Comparison of ENCODE assay signal across 19 cellular contexts in the genomic region with DNA sequence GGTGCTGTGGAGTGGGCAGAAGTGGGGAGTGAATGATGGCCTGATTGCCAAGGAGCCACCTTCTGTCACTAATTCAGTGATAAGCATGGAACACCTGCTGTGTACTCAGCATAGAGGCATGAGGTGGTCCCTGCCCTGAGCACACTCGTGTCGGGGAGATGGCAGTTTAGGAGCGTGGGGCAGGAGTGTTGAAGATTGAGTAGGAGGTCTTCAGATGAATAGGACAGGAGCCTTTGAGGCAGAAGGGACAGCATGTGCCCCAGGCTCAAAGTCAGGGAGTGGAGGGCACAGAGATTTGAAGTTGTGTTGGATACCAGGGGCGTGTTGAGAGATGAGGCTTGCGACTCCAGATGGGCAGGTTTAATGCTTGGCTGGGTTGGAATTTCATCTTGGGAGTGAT. TPM values are rescaled to one million over a fixed set of nuclear protein-coding genes. Genes with fewer than 3 reads are reported as not detected.
DNase-seq lines count a peak whose midpoint lies in the region; ATAC-seq, FAIRE-seq and TF ChIP-seq lines count a peak whose summit lies in the region.
"Had no signal": no experiment of that assay in that cellular context is flagged by ENCODE, and none has a peak within 500 bp of the region (broad histone marks: within the 10 kb centered on the region; RNA-seq: fewer than 3 reads in every experiment).

No MANE protein-coding gene starts in this region.

- 0 out of 2 replicates have a peak overlapping the region, but pooled peaks have one; percentile 56 for H3K23ac ChIP-seq in IMR-90 (ENCODE audit: low read depth, low read length)

- no peaks in the 10 kb centered on the region for H3K27me3 Mint-ChIP-seq in osteocyte (ENCODE audit: unreplicated experiment)

- H3K27me3 ChIP-seq in IMR-90 (ENCODE audit: control insufficient read depth, insufficient read depth, low read length) (no peaks in the 10 kb centered on the region), endothelial cell of umbilical vein (ENCODE audit: control insufficient read depth in 2 of 2, insufficient read depth in 2 of 2, low read length in 2 of 2) (no peaks in the 10 kb centered on the region), HAP-1 (ENCODE audit: low read depth) (no peaks in the 10 kb centered on the region)
- H3K27me3 ChIP-seq: MG63, SJCRH30 had no signal

- in situ Hi-C loops in IMR-90 (cut with MboI; ENCODE audit: low sequenced_read_pairs): no loop called here
- in situ Hi-C loops in HAP-1 (cut with MboI; ENCODE audit: low sequenced_read_pairs): no loop called here

- peak overlapping the region; percentile 74 for H3K4ac ChIP-seq in IMR-90 (ENCODE audit: low read depth, low read length)

- intact Hi-C loops in IMR-90 (cut with micrococcal nuclease) (no loop called here), endothelial cell of umbilical vein (cut with micrococcal nuclease) (loop anchor here (2.0 kb wide), 1 partner anchor 64 kb away; no protein-coding TSS in a partner anchor)

- H2AK5ac ChIP-seq in IMR-90 (ENCODE audit: low read depth, low read length): peak overlapping the region; percentile 57; the same call in 1 of the 2 replicates

- H3K9me1 ChIP-seq in IMR-90 (ENCODE audit: insufficient read depth, low read length) (peaks cover 36% of the 10 kb centered on the region), endothelial cell of umbilical vein (replicated peaks; ENCODE audit: control insufficient read depth, extremely low read depth, insufficient read depth, low read length) (no peaks in the 10 kb centered on the region)

- peak overlapping the region; percentile 55; the same call in 1 of the 2 replicates for H2BK20ac ChIP-seq in IMR-90 (ENCODE audit: low read depth, low read length)

- POLR2A ChIA-PET in IMR-90 (lab: Charles Lee; ENCODE audit: unreplicated experiment): no interaction called here
- POLR2A ChIA-PET in endothelial cell of umbilical vein (lab: Charles Lee): no interaction called here

- no peak overlapping the region for H3K18ac ChIP-seq in IMR-90 (ENCODE audit: low read depth, low read length)

- H3K27ac ChIP-seq in IMR-90 (ENCODE audit: insufficient read depth, low read length) (no peak overlapping the region), endothelial cell of umbilical vein (ENCODE audit: insufficient read depth, low read depth, low read length) (peak overlapping the region; percentile 64)
- H3K27ac ChIP-seq: SJCRH30 had no signal

- WGBS in IMR-90 (ENCODE audit: extremely low coverage in 2 of 2, insufficient read length in 1 of 2), 2 experiments: 93% methylated on average over 3 of the region's 5 CpGs; no CpG with 5 or more reads in 1 of the 2 experiments

- DNase-seq in IMR-90 (no peak), NCI-H82 (lab: John Stamatoyannopoulos, UW) (peak; percentile 81), endothelial cell of umbilical vein (ENCODE audit: low read depth, low spot score) (no peak), osteocyte (ENCODE audit: extremely low spot score, unreplicated experiment) (peak; percentile 56), HAP-1 (ENCODE audit: low spot score in 2 of 2) (no peak), NCI-H187 (lab: John Stamatoyannopoulos, UW) (no peak)
- DNase-seq: ACHN, C1 segment of cervical spinal cord, DND-41, HCEC 1CT, Kasumi-1, MG63, NCI-H1048, NCI-H1436 treated with DMSO at 0.1 percent for 48 hours, NCI-H2029 treated with DMSO at 0.1 percent for 48 hours, NCI-H510A, PC-3, SJCRH30 had no signal

- H3K9me3 ChIP-seq in IMR-90 (ENCODE audit: control insufficient read depth, insufficient read depth, low read length) (peaks cover 5% of the 10 kb centered on the region), endothelial cell of umbilical vein (replicated peaks; ENCODE audit: control insufficient read depth, insufficient read depth, low read length) (peaks cover 1% of the 10 kb centered on the region), HAP-1 (peaks cover 5% of the 10 kb centered on the region; the same call in 1 of the 2 replicates)

- H3K27ac Mint-ChIP-seq in osteocyte (ENCODE audit: unreplicated experiment): no peak overlapping the region

- H2BK15ac ChIP-seq in IMR-90 (ENCODE audit: low read depth, low read length): peak overlapping the region; percentile 41; the same call in 2 of the 3 replicates

- no peak overlapping the region for H4K8ac ChIP-seq in IMR-90 (ENCODE audit: low read depth in 2 of 2, low read length in 2 of 2)

- peaks cover 8% of the 10 kb centered on the region for H3K4me1 ChIP-seq in IMR-90 (ENCODE audit: control insufficient read depth, insufficient read depth, low read length)
- peaks cover 30% of the 10 kb centered on the region for H3K4me1 ChIP-seq in endothelial cell of umbilical vein (ENCODE audit: control insufficient read depth, extremely low read depth, insufficient read depth, low read length)
- H3K4me1 ChIP-seq in HAP-1: no peaks in the 10 kb centered on the region
- H3K4me1 ChIP-seq: SJCRH30 had no signal

- 0 out of 2 replicates have a peak overlapping the region, but pooled peaks have one; percentile 22 for H2BK120ac ChIP-seq in IMR-90 (ENCODE audit: low read depth, low read length)

- no peak overlapping the region for H3K4me3 ChIP-seq in IMR-90 (ENCODE audit: insufficient read depth, low read depth, low read length)
- H3K4me3 ChIP-seq in endothelial cell of umbilical vein (replicated peaks in 1 of 3; ENCODE audit: insufficient read depth in 1 of 3, low read depth in 1 of 3, low read length in 3 of 3): no peak overlapping the region
- H3K4me3 ChIP-seq in HAP-1: no peak overlapping the region
- H3K4me3 ChIP-seq: MG63, SJCRH30 had no signal

- no peak overlapping the region for H3K4me2 ChIP-seq in IMR-90 (ENCODE audit: low read depth, low read length)
- H3K4me2 ChIP-seq in endothelial cell of umbilical vein (ENCODE audit: insufficient read depth, low read length): no peak overlapping the region

- FAIRE-seq in endothelial cell of umbilical vein (lab: Jason Lieb, UNC): no peak

- peaks cover 58 to 88% of the 10 kb centered on the region in 2 experiments for H3K79me1 ChIP-seq in IMR-90 (ENCODE audit: low read depth in 1 of 2, low read length in 2 of 2)

- H2AFZ ChIP-seq in IMR-90 (replicated peaks; ENCODE audit: low read length, poor library complexity): no peak overlapping the region
- H2AFZ ChIP-seq in endothelial cell of umbilical vein (ENCODE audit: low read depth, low read length): no peak overlapping the region

- ATAC-seq in IMR-90 (ENCODE audit: low read depth): no peak
- ATAC-seq in GM18870 (IDR thresholded peaks at IDR 0.05; ENCODE audit: unreplicated experiment): no peak
- ATAC-seq: PC-3 had no signal

- H2BK5ac ChIP-seq in IMR-90 (ENCODE audit: low read depth, low read length, poor library complexity, severe bottlenecking): no peak overlapping the region

- dilution Hi-C loops in IMR-90 (cut with HindIII; ENCODE audit: low sequenced_read_pairs, unreplicated experiment): no loop called here
- dilution Hi-C loops in endothelial cell of umbilical vein (cut with MboI; ENCODE audit: extremely low pct_ligation_motif_present, low sequenced_read_pairs): no loop called here

- H3K9ac ChIP-seq in IMR-90 (ENCODE audit: low read depth, low read length) (no peak overlapping the region), endothelial cell of umbilical vein (replicated peaks; ENCODE audit: extremely low read depth, insufficient read depth, low read length) (no peak overlapping the region)

- peak overlapping the region; percentile 61 for H2AK9ac ChIP-seq in IMR-90 (replicated peaks; ENCODE audit: low read depth, low read length, poor library complexity)

- CTCF ChIA-PET in IMR-90 (lab: Yijun Ruan, JAX) (no interaction called here), endothelial cell of umbilical vein (lab: Charles Lee) (no interaction called here)

- no peak overlapping the region for H4K5ac ChIP-seq in IMR-90 (ENCODE audit: low read depth, low read length)

- H4K20me1 ChIP-seq in IMR-90 (ENCODE audit: insufficient read depth, low read length) (peaks cover 48% of the 10 kb centered on the region; the same call in 1 of the 2 replicates), endothelial cell of umbilical vein (replicated peaks; ENCODE audit: control insufficient read depth, extremely low read depth, insufficient read depth, low read length) (no peaks in the 10 kb centered on the region)

- H4K91ac ChIP-seq in IMR-90 (ENCODE audit: insufficient read depth, low read depth, low read length): no peak overlapping the region

- H3K36me3 ChIP-seq in IMR-90 (ENCODE audit: control insufficient read depth, insufficient read depth, low read length) (no peaks in the 10 kb centered on the region), endothelial cell of umbilical vein (ENCODE audit: control insufficient read depth in 2 of 2, extremely low read depth in 1 of 2, insufficient read depth in 2 of 2, low read length in 2 of 2) (no peaks in the 10 kb centered on the region), HAP-1 (replicated peaks) (no peaks in the 10 kb centered on the region)
- H3K36me3 ChIP-seq: MG63 had no signal

- H3K56ac ChIP-seq in IMR-90 (ENCODE audit: extremely low read depth, insufficient read depth, low read length): no peak overlapping the region

- H3K79me2 ChIP-seq in endothelial cell of umbilical vein (ENCODE audit: control insufficient read depth, insufficient read depth, low read length): peaks cover 86% of the 10 kb centered on the region

- no peaks in the 10 kb centered on the region for H3K4me1 Mint-ChIP-seq in osteocyte (ENCODE audit: unreplicated experiment)

- no peak overlapping the region for H3K4me3 Mint-ChIP-seq in osteocyte (ENCODE audit: unreplicated experiment)

- peaks cover 22% of the 10 kb centered on the region for H3K9me3 Mint-ChIP-seq in osteocyte (ENCODE audit: unreplicated experiment)

- H3K36me3 Mint-ChIP-seq in osteocyte (ENCODE audit: unreplicated experiment): peaks cover 20% of the 10 kb centered on the region

- TF ChIP-seq POLR2A in IMR-90 (IDR thresholded peaks at IDR 0.05; ENCODE audit: low read depth, low read length): no peak
- TF ChIP-seq POLR2A in endothelial cell of umbilical vein (IDR thresholded peaks at IDR 0.05; ENCODE audit: low read depth, low read length): no peak

- TF ChIP-seq RAD21 in IMR-90 (IDR thresholded peaks at IDR 0.05; ENCODE audit: low read length): no peak

- BruUV-seq in IMR-90 (replicated peaks; lab: Mats Ljungman, UMichigan) (no TSS peak), endothelial cell of umbilical vein (replicated peaks; lab: Mats Ljungman, UMichigan) (no TSS peak)

- peak overlapping the region; percentile 55; the same call in 1 of the 2 replicates for H3K14ac ChIP-seq in IMR-90 (replicated peaks; ENCODE audit: low read depth, low read length)

- TF ChIP-seq CTCF in IMR-90 (conservative IDR thresholded peaks at IDR 0.05; ENCODE audit: low read depth, low read length) (no peak), endothelial cell of umbilical vein (IDR thresholded peaks at IDR 0.05; ENCODE audit: extremely low read depth in 1 of 2, insufficient read depth in 1 of 2, low read depth in 1 of 2, low read length in 2 of 2) (no peak), osteocyte (IDR thresholded peaks at IDR 0.05) (no peak)

RNA-seq across cellular contexts. Expression of a gene that starts 55.0 kb away (rescaled TPM):
- 7.5 and 8.2 TPM in 2 replicates for total RNA-seq in IMR-90 (2012; rRNA removed)
- 9.4 and 10.2 TPM in 2 replicates for polyA plus RNA-seq in IMR-90 (2012; rRNA removed)
- 4.1 and 5.9 TPM in 2 replicates for polyA plus RNA-seq in IMR-90 (2012; cell fraction: cytosol; rRNA removed)
- 18.5 and 28.9 TPM in 2 replicates for polyA plus RNA-seq in IMR-90 (2012; cell fraction: nucleus; rRNA removed; ENCODE audit: low replicate concordance)
- total RNA-seq in endothelial cell of umbilical vein: 60.6 and 80.3 TPM in 2 replicates
- polyA plus RNA-seq in endothelial cell of umbilical vein: 19.8 and 22.6 TPM in 2 replicates
- 19.6 TPM in 2 replicates for polyA plus RNA-seq in endothelial cell of umbilical vein (2011; cell fraction: cytosol; rRNA removed)
- 63.9 and 74.5 TPM in 2 replicates for polyA plus RNA-seq in endothelial cell of umbilical vein (2011; cell fraction: nucleus; rRNA removed)
- 40.4 TPM in 2 replicates for polyA plus RNA-seq in endothelial cell of umbilical vein (2012)
- 47.0 and 51.6 TPM in 2 replicates for polyA minus RNA-seq in endothelial cell of umbilical vein
- polyA minus RNA-seq in endothelial cell of umbilical vein (2011; cell fraction: cytosol; rRNA and poly(A)+ RNA removed): 0.82 TPM
- 56.2 and 62.2 TPM in 2 replicates for polyA minus RNA-seq in endothelial cell of umbilical vein (2011; cell fraction: nucleus; rRNA and poly(A)+ RNA removed)
- total RNA-seq in osteocyte: 35.1 and 36.8 TPM in 2 replicates

Comparison
In these comparisons a context has a peak if more than half of its experiments do, and no peak if none do; other contexts are left out.
1. DNase-seq: peak in NCI-H82 (single experiment) and osteocyte (single experiment); none in IMR-90 (single experiment), endothelial cell of umbilical vein (single experiment), HAP-1 (0 of 2) and NCI-H187 (0 of 2).